Comparison of ENCODE assay signal across 22 cellular contexts in the genomic region with DNA sequence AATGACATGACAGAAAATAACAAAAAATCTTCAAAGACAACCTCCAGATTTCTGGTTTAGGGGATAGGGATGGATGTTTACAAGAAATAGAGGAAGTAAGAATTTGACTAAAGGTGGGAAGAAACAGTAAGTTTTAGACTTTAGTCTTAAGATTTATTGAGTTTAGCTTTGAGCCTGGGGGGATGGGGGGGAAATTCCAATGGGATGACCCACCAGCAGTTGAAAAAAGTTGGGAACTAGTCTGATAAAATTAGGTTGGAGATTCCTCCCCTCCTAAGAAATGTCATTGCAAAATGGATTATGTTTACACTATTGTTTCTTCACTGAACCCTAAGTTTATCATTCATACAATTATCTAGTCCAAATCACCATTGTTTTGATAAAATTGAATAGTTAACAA. TPM values are rescaled to one million over a fixed set of nuclear protein-coding genes. Genes with fewer than 3 reads are reported as not detected.
A peak's percentile ranks its signal among the peaks of the same experiment; 100 is the strongest.
DNase-seq lines count a peak whose midpoint lies in the region; ATAC-seq, FAIRE-seq and TF ChIP-seq lines count a peak whose summit lies in the region.
"Had no signal": no experiment of that assay in that cellular context is flagged by ENCODE, and none has a peak within 500 bp of the region (broad histone marks: within the 10 kb centered on the region; RNA-seq: fewer than 3 reads in every experiment).

No MANE protein-coding gene starts in this region.

- H3K36me3 Mint-ChIP-seq in MCF 10A (ENCODE audit: insufficient read depth, unreplicated experiment) (peaks cover 96% of the 10 kb centered on the region), IgD-negative memory B cell (no peaks in the 10 kb centered on the region)

- CTCF ChIA-PET in MCF 10A (lab: Yijun Ruan, JAX) (interaction anchor here (0.6 to 2.9 kb wide), 6 partner anchors 11 to 789 kb away, joined by 3 to 41 read pairs (median 3); no protein-coding TSS in a partner anchor), mammary epithelial cell (lab: Charles Lee; ENCODE audit: low non-redundant PET) (no interaction called here), endothelial cell of umbilical vein (lab: Charles Lee) (interaction anchor here (1.0 kb wide), 1 partner anchor 12 kb away, joined by 3 read pairs; no protein-coding TSS in a partner anchor)

- no peak for DNase-seq in MCF 10A (ENCODE audit: unreplicated experiment)
- DNase-seq in mammary epithelial cell: no peak
- DNase-seq in endothelial cell of umbilical vein (ENCODE audit: low read depth, low spot score): no peak
- no peak for DNase-seq in ureter (ENCODE audit: low spot score)
- DNase-seq: activated CD4-positive, alpha-beta T cell treated with anti-CD3 and anti-CD28 coated beads for 4 hours; central memory CD4-positive, alpha-beta T cell; COR-L47; effector memory CD8-positive, alpha-beta T cell; hypothalamus; KBM-7; kidney glomerular epithelial cell; midbrain; NCI-H1048; NCI-H524 treated with DMSO at 0.1 percent for 48 hours; T1000; uterus had no signal

- H2AFZ ChIP-seq in mammary epithelial cell (ENCODE audit: low read depth, low read length) (no peak overlapping the region), endothelial cell of umbilical vein (ENCODE audit: low read depth, low read length) (no peak overlapping the region)

- intact Hi-C loops in MCF 10A (cut with micrococcal nuclease) (no loop called here), mammary epithelial cell (cut with micrococcal nuclease) (no loop called here), endothelial cell of umbilical vein (cut with micrococcal nuclease) (no loop called here)

- H3K9ac ChIP-seq in mammary epithelial cell (ENCODE audit: insufficient read depth, low read length) (no peak overlapping the region), endothelial cell of umbilical vein (replicated peaks; ENCODE audit: extremely low read depth, insufficient read depth, low read length) (no peak overlapping the region)

- TF ChIP-seq CTCF in MCF 10A (IDR thresholded peaks at IDR 0.05; ENCODE audit: unreplicated experiment): no peak
- TF ChIP-seq CTCF in mammary epithelial cell (conservative IDR thresholded peaks at IDR 0.05 in 1 of 2, IDR thresholded peaks at IDR 0.05 in 1 of 2; ENCODE audit: extremely low read depth in 1 of 2, insufficient read depth in 1 of 2, low read depth in 1 of 2, low read length in 2 of 2): no peak
- no peak for TF ChIP-seq CTCF in endothelial cell of umbilical vein (IDR thresholded peaks at IDR 0.05; ENCODE audit: extremely low read depth in 1 of 2, insufficient read depth in 1 of 2, low read depth in 1 of 2, low read length in 2 of 2)

- H3K27me3 Mint-ChIP-seq in MCF 10A (ENCODE audit: insufficient read depth, unreplicated experiment): no peaks in the 10 kb centered on the region
- H3K27me3 Mint-ChIP-seq in IgD-negative memory B cell: no peaks in the 10 kb centered on the region
- H3K27me3 Mint-ChIP-seq: effector memory CD8-positive, alpha-beta T cell had no signal

- no peak overlapping the region for H3K4me3 Mint-ChIP-seq in MCF 10A (ENCODE audit: unreplicated experiment)
- no peak overlapping the region for H3K4me3 Mint-ChIP-seq in IgD-negative memory B cell
- H3K4me3 Mint-ChIP-seq: effector memory CD8-positive, alpha-beta T cell had no signal

- H3K9me3 Mint-ChIP-seq in MCF 10A (ENCODE audit: unreplicated experiment) (no peaks in the 10 kb centered on the region), IgD-negative memory B cell (no peaks in the 10 kb centered on the region)
- H3K9me3 Mint-ChIP-seq: effector memory CD8-positive, alpha-beta T cell had no signal

- no peaks in the 10 kb centered on the region for H3K9me1 ChIP-seq in endothelial cell of umbilical vein (replicated peaks; ENCODE audit: control insufficient read depth, extremely low read depth, insufficient read depth, low read length)

- no peak overlapping the region for H3K4me2 ChIP-seq in mammary epithelial cell (ENCODE audit: insufficient read depth, low read depth, low read length)
- H3K4me2 ChIP-seq in endothelial cell of umbilical vein (ENCODE audit: insufficient read depth, low read length): no peak overlapping the region

- POLR2A ChIA-PET in MCF 10A (lab: Yijun Ruan, JAX): interaction anchor here (0.6 to 4.9 kb wide), 8 partner anchors 11 to 138 kb away, joined by 3 to 29 read pairs (median 4); no protein-coding TSS in a partner anchor
- POLR2A ChIA-PET in endothelial cell of umbilical vein (lab: Charles Lee): no interaction called here

- ATAC-seq in GM21723 (IDR thresholded peaks at IDR 0.05; ENCODE audit: unreplicated experiment) (no peak), HG03039 (IDR thresholded peaks at IDR 0.05; ENCODE audit: unreplicated experiment) (no peak), HG02610 (IDR thresholded peaks at IDR 0.05; ENCODE audit: unreplicated experiment) (no peak)
- ATAC-seq: effector memory CD8-positive, alpha-beta T cell had no signal

- H4K20me1 ChIP-seq in mammary epithelial cell (ENCODE audit: insufficient read depth, low read length) (no peaks in the 10 kb centered on the region), endothelial cell of umbilical vein (replicated peaks; ENCODE audit: control insufficient read depth, extremely low read depth, insufficient read depth, low read length) (peaks cover 6% of the 10 kb centered on the region)

- H3K4me1 ChIP-seq in mammary epithelial cell (ENCODE audit: insufficient read depth, low read length) (peaks cover 9% of the 10 kb centered on the region), endothelial cell of umbilical vein (ENCODE audit: control insufficient read depth, extremely low read depth, insufficient read depth, low read length) (peaks cover 8% of the 10 kb centered on the region)
- H3K4me1 ChIP-seq: uterus had no signal

- BruUV-seq in MCF 10A (replicated peaks; lab: Mats Ljungman, UMichigan): no TSS peak
- BruUV-seq in mammary epithelial cell (replicated peaks; lab: Mats Ljungman, UMichigan): no TSS peak
- no TSS peak for BruUV-seq in endothelial cell of umbilical vein (replicated peaks; lab: Mats Ljungman, UMichigan)

- peaks cover 16% of the 10 kb centered on the region for H3K79me2 ChIP-seq in mammary epithelial cell (ENCODE audit: insufficient read depth, low read length)
- H3K79me2 ChIP-seq in endothelial cell of umbilical vein (ENCODE audit: control insufficient read depth, insufficient read depth, low read length): peaks cover 2% of the 10 kb centered on the region

- H3K4me3 ChIP-seq in mammary epithelial cell (replicated peaks in 1 of 3; ENCODE audit: insufficient read depth in 1 of 3, low read depth in 2 of 3, low read length in 3 of 3) (no peak overlapping the region), endothelial cell of umbilical vein (replicated peaks in 1 of 3; ENCODE audit: insufficient read depth in 1 of 3, low read depth in 1 of 3, low read length in 3 of 3) (no peak overlapping the region)
- H3K4me3 ChIP-seq: uterus had no signal

- H3K4me1 Mint-ChIP-seq in MCF 10A (ENCODE audit: insufficient read depth, unreplicated experiment) (peaks cover 25% of the 10 kb centered on the region), IgD-negative memory B cell (peaks cover 7 to 8% (median 7%) of the 10 kb centered on the region in 3 donors)

- in situ Hi-C loops in mammary epithelial cell (cut with MboI; ENCODE audit: low sequenced_read_pairs in 2 of 2): no loop called here

- H3K27ac ChIP-seq in mammary epithelial cell (ENCODE audit: insufficient read depth, low read depth, low read length) (no peak overlapping the region), endothelial cell of umbilical vein (ENCODE audit: insufficient read depth, low read depth, low read length) (no peak overlapping the region)
- H3K27ac ChIP-seq: uterus had no signal

- H3K9me3 ChIP-seq in mammary epithelial cell (replicated peaks; ENCODE audit: insufficient read depth, low read length): no peaks in the 10 kb centered on the region
- no peaks in the 10 kb centered on the region for H3K9me3 ChIP-seq in endothelial cell of umbilical vein (replicated peaks; ENCODE audit: control insufficient read depth, insufficient read depth, low read length)
- H3K9me3 ChIP-seq: uterus had no signal

- no peak for TF ChIP-seq POLR2A in endothelial cell of umbilical vein (IDR thresholded peaks at IDR 0.05; ENCODE audit: low read depth, low read length)

- no peak for FAIRE-seq in endothelial cell of umbilical vein (lab: Jason Lieb, UNC)
- FAIRE-seq: G401.6, GM12891 had no signal

- dilution Hi-C loops in mammary epithelial cell (cut with HindIII; ENCODE audit: low sequenced_read_pairs) (no loop called here), endothelial cell of umbilical vein (cut with MboI; ENCODE audit: extremely low pct_ligation_motif_present, low sequenced_read_pairs) (no loop called here)

- H3K27ac Mint-ChIP-seq in MCF 10A (ENCODE audit: low read depth, unreplicated experiment) (peak overlapping the region; percentile 32), IgD-negative memory B cell (peak overlapping the region in 2 of 3 donors; percentile 22 to 60)

- H3K36me3 ChIP-seq in mammary epithelial cell (ENCODE audit: insufficient read depth, low read length) (peaks cover 45% of the 10 kb centered on the region), endothelial cell of umbilical vein (ENCODE audit: control insufficient read depth in 2 of 2, extremely low read depth in 1 of 2, insufficient read depth in 2 of 2, low read length in 2 of 2) (peaks cover 17 to 36% of the 10 kb centered on the region in 2 experiments)
- H3K36me3 ChIP-seq: uterus had no signal

- H3K27me3 ChIP-seq in mammary epithelial cell (ENCODE audit: insufficient read depth, low read length) (no peaks in the 10 kb centered on the region), endothelial cell of umbilical vein (ENCODE audit: control insufficient read depth in 2 of 2, insufficient read depth in 2 of 2, low read length in 2 of 2) (no peaks in the 10 kb centered on the region)
- H3K27me3 ChIP-seq: uterus had no signal

RNA-seq across cellular contexts. Expression of gene WDR26, which starts 28.4 kb away (rescaled TPM):
- 149 and 156 TPM in 2 replicates for total RNA-seq in MCF 10A (2022)
- total RNA-seq in mammary epithelial cell: 10 to 100 TPM; 56.5 to 74.5 TPM
- polyA plus RNA-seq in mammary epithelial cell: 24.1 TPM
- polyA minus RNA-seq in mammary epithelial cell: 93.5 TPM
- polyA plus RNA-seq in IgD-negative memory B cell: 4.0 TPM
- total RNA-seq in endothelial cell of umbilical vein: 90.1 and 92.4 TPM in 2 replicates
- polyA plus RNA-seq in endothelial cell of umbilical vein: 19.3 and 26.7 TPM in 2 replicates
- polyA plus RNA-seq in endothelial cell of umbilical vein (2011; cell fraction: cytosol; rRNA removed): 33.7 and 36.0 TPM in 2 replicates
- polyA plus RNA-seq in endothelial cell of umbilical vein (2011; cell fraction: nucleus; rRNA removed): 88.9 and 115 TPM in 2 replicates
- polyA plus RNA-seq in endothelial cell of umbilical vein (2012): 62.1 and 76.9 TPM in 2 replicates
- 74.5 and 98.5 TPM in 2 replicates for polyA minus RNA-seq in endothelial cell of umbilical vein
- polyA minus RNA-seq in endothelial cell of umbilical vein (2011; cell fraction: cytosol; rRNA and poly(A)+ RNA removed): 29.9 TPM
- 128 and 154 TPM in 2 replicates for polyA minus RNA-seq in endothelial cell of umbilical vein (2011; cell fraction: nucleus; rRNA and poly(A)+ RNA removed)
- 79.5 TPM for total RNA-seq in ureter

RNA-seq across cellular contexts. Expression of gene CNIH4, which starts 49.5 kb away (rescaled TPM):
- 190 and 212 TPM in 2 replicates for total RNA-seq in MCF 10A (2022)
- 10 to 100 TPM; 82.2 to 82.3 TPM for total RNA-seq in mammary epithelial cell
- polyA plus RNA-seq in mammary epithelial cell: 91.3 TPM
- 42.8 TPM for polyA minus RNA-seq in mammary epithelial cell
- 21.5 TPM for polyA plus RNA-seq in IgD-negative memory B cell
- total RNA-seq in endothelial cell of umbilical vein: 74.9 and 84.8 TPM in 2 replicates
- polyA plus RNA-seq in endothelial cell of umbilical vein: 106 and 118 TPM in 2 replicates
- 53.5 and 60.5 TPM in 2 replicates for polyA plus RNA-seq in endothelial cell of umbilical vein (2011; cell fraction: cytosol; rRNA removed)
- 26.8 and 32.4 TPM in 2 replicates for polyA plus RNA-seq in endothelial cell of umbilical vein (2011; cell fraction: nucleus; rRNA removed)
- 104 and 118 TPM in 2 replicates for polyA plus RNA-seq in endothelial cell of umbilical vein (2012)
- 84.4 and 106 TPM in 2 replicates for polyA minus RNA-seq in endothelial cell of umbilical vein
- 10.7 TPM for polyA minus RNA-seq in endothelial cell of umbilical vein (2011; cell fraction: cytosol; rRNA and poly(A)+ RNA removed)
- 15.3 and 16.5 TPM in 2 replicates for polyA minus RNA-seq in endothelial cell of umbilical vein (2011; cell fraction: nucleus; rRNA and poly(A)+ RNA removed)
- 53.8 TPM for total RNA-seq in ureter
